9 cellular contexts compared by ENCODE assay signal in genomic region chrX:154799554-154800348, GRCh38. TPM values are rescaled to one million over a fixed set of nuclear protein-coding genes. Genes with fewer than 3 reads are reported as not detected.
DNase-seq lines count a peak whose midpoint lies in the region; ATAC-seq, FAIRE-seq and TF ChIP-seq lines count a peak whose summit lies in the region.
"Had no signal": no experiment of that assay in that cellular context is flagged by ENCODE, and none has a peak within 500 bp of the region (broad histone marks: within the 10 kb centered on the region; RNA-seq: fewer than 3 reads in every experiment).

No MANE protein-coding gene starts in this region.

- H3K4me1 ChIP-seq in endothelial cell of umbilical vein (ENCODE audit: control insufficient read depth, extremely low read depth, insufficient read depth, low read length), result peaks cover 35% of the 10 kb centered on the region

- ATAC-seq in stimulated activated naive CD8-positive, alpha-beta T cell treated with anti-CD3 and anti-CD28 coated beads, Interleukin-15, Interleukin-2, amounts not matched to agents 100 U/mL and 50 U/mL, for 24 hours, result peak; percentile 12
- no peak for ATAC-seq in GM21381 (IDR thresholded peaks at IDR 0.05; ENCODE audit: unreplicated experiment)
- no peak for ATAC-seq in HG03442 (IDR thresholded peaks at IDR 0.05; ENCODE audit: unreplicated experiment)

- CTCF ChIA-PET in endothelial cell of umbilical vein (lab: Charles Lee), result interaction anchor here (0.7 to 1.5 kb wide), 3 partner anchors 16 to 118 kb away, joined by 3 to 4 read pairs (median 3); no protein-coding TSS in a partner anchor

- H3K4me3 ChIP-seq in endothelial cell of umbilical vein (replicated peaks in 1 of 3; ENCODE audit: insufficient read depth in 1 of 3, low read depth in 1 of 3, low read length in 3 of 3) (no peak overlapping the region), MG63 (no peak overlapping the region)

- no TSS peak for BruUV-seq in endothelial cell of umbilical vein (replicated peaks; lab: Mats Ljungman, UMichigan)

- intact Hi-C loops in endothelial cell of umbilical vein (cut with micrococcal nuclease), result loop anchor here (1.0 kb wide), 1 partner anchor 37 kb away; the partner anchor contains the start of gene DKC1

- peak overlapping the region; percentile 11 for H3K9ac ChIP-seq in endothelial cell of umbilical vein (replicated peaks; ENCODE audit: extremely low read depth, insufficient read depth, low read length)

- H3K79me2 ChIP-seq in endothelial cell of umbilical vein (ENCODE audit: control insufficient read depth, insufficient read depth, low read length), result peaks cover 2% of the 10 kb centered on the region

- DNase-seq in DMS 273 (lab: John Stamatoyannopoulos, UW; ENCODE audit: unreplicated experiment), result peak; percentile 60
- DNase-seq in DMS 273 treated with DMSO at 0.1 percent for 48 hours (lab: John Stamatoyannopoulos, UW), result no peak
- DNase-seq in NCI-H748 (lab: John Stamatoyannopoulos, UW; ENCODE audit: unreplicated experiment), result peak; percentile 100
- DNase-seq in endothelial cell of umbilical vein (ENCODE audit: low read depth, low spot score), result peak; percentile 91
- no peak for DNase-seq in stimulated activated naive CD8-positive, alpha-beta T cell treated with anti-CD3 and anti-CD28 coated beads, Interleukin-15, Interleukin-2, amounts not matched to agents 100 U/mL and 50 U/mL, for 24 hours
- DNase-seq in MG63, result no peak

- H3K4me2 ChIP-seq in endothelial cell of umbilical vein (ENCODE audit: insufficient read depth, low read length), result peak overlapping the region; percentile 10

- H4K20me1 ChIP-seq in endothelial cell of umbilical vein (replicated peaks; ENCODE audit: control insufficient read depth, extremely low read depth, insufficient read depth, low read length), result no peaks in the 10 kb centered on the region

- H3K27ac ChIP-seq in endothelial cell of umbilical vein (ENCODE audit: insufficient read depth, low read depth, low read length), result peak overlapping the region; percentile 91

- no peak for TF ChIP-seq CTCF in endothelial cell of umbilical vein (IDR thresholded peaks at IDR 0.05; ENCODE audit: extremely low read depth in 1 of 2, insufficient read depth in 1 of 2, low read depth in 1 of 2, low read length in 2 of 2)

- dilution Hi-C loops in endothelial cell of umbilical vein (cut with MboI; ENCODE audit: extremely low pct_ligation_motif_present, low sequenced_read_pairs), result no loop called here

- FAIRE-seq in endothelial cell of umbilical vein (lab: Jason Lieb, UNC), result peak; percentile 94
- FAIRE-seq: A204.1 had no signal

- TF ChIP-seq POLR2A in endothelial cell of umbilical vein (IDR thresholded peaks at IDR 0.05; ENCODE audit: low read depth, low read length), result no peak

- H3K36me3 ChIP-seq in endothelial cell of umbilical vein (ENCODE audit: control insufficient read depth in 2 of 2, extremely low read depth in 1 of 2, insufficient read depth in 2 of 2, low read length in 2 of 2) (no peaks in the 10 kb centered on the region), MG63 (no peaks in the 10 kb centered on the region)

- H3K27me3 ChIP-seq in endothelial cell of umbilical vein (ENCODE audit: control insufficient read depth in 2 of 2, insufficient read depth in 2 of 2, low read length in 2 of 2) (no peaks in the 10 kb centered on the region), MG63 (no peaks in the 10 kb centered on the region)

- no peaks in the 10 kb centered on the region for H3K9me1 ChIP-seq in endothelial cell of umbilical vein (replicated peaks; ENCODE audit: control insufficient read depth, extremely low read depth, insufficient read depth, low read length)

- H2AFZ ChIP-seq in endothelial cell of umbilical vein (ENCODE audit: low read depth, low read length), result no peak overlapping the region

- POLR2A ChIA-PET in endothelial cell of umbilical vein (lab: Charles Lee), result no interaction called here

- H3K9me3 ChIP-seq in endothelial cell of umbilical vein (replicated peaks; ENCODE audit: control insufficient read depth, insufficient read depth, low read length), result no peaks in the 10 kb centered on the region
- H3K9me3 ChIP-seq in MG63, result no peaks in the 10 kb centered on the region

TF ChIP-seq in endothelial cell of umbilical vein, 7 proteins besides CTCF, POLR2A, EP300 and RAD21:
- TF ChIP-seq EZH2 (IDR thresholded peaks at IDR 0.05; ENCODE audit: borderline replicate concordance, low read depth, low read length, severe bottlenecking), result no peak
- TF ChIP-seq FOS (IDR thresholded peaks at IDR 0.05; ENCODE audit: borderline replicate concordance, insufficient read depth, low read length), result no peak
- TF ChIP-seq POLR2AphosphoS5 (IDR thresholded peaks at IDR 0.05; ENCODE audit: insufficient read depth, low read depth, low read length), result peak; percentile 33
- no peak for TF ChIP-seq MYC (IDR thresholded peaks at IDR 0.05; ENCODE audit: low read depth, low read length)
- TF ChIP-seq JUN (IDR thresholded peaks at IDR 0.05; ENCODE audit: borderline replicate concordance, insufficient read depth, insufficient read length, low read depth), result no peak
- TF ChIP-seq, protein P1, sequence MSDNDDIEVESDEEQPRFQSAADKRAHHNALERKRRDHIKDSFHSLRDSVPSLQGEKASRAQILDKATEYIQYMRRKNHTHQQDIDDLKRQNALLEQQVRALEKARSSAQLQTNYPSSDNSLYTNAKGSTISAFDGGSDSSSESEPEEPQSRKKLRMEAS (IDR thresholded peaks at IDR 0.05; ENCODE audit: insufficient read depth, insufficient read length), result peak; percentile 38
- no peak for TF ChIP-seq GATA2 (IDR thresholded peaks at IDR 0.05; ENCODE audit: insufficient read depth, insufficient read length, low read depth, low read length)

RNA-seq across cellular contexts. Expression of gene MPP1, which starts 5.5 kb away (rescaled TPM):
- 27.0 and 32.3 TPM in 2 replicates for total RNA-seq in endothelial cell of umbilical vein
- 22.1 and 23.0 TPM in 2 replicates for polyA plus RNA-seq in endothelial cell of umbilical vein
- 28.7 and 30.8 TPM in 2 replicates for polyA plus RNA-seq in endothelial cell of umbilical vein (2011; cell fraction: cytosol; rRNA removed)
- polyA plus RNA-seq in endothelial cell of umbilical vein (2011; cell fraction: nucleus; rRNA removed), result 61.9 and 67.2 TPM in 2 replicates
- 30.5 and 34.4 TPM in 2 replicates for polyA plus RNA-seq in endothelial cell of umbilical vein (2012)
- 27.6 and 33.9 TPM in 2 replicates for polyA minus RNA-seq in endothelial cell of umbilical vein
- polyA minus RNA-seq in endothelial cell of umbilical vein (2011; cell fraction: cytosol; rRNA and poly(A)+ RNA removed), result 3.5 TPM
- polyA minus RNA-seq in endothelial cell of umbilical vein (2011; cell fraction: nucleus; rRNA and poly(A)+ RNA removed), result 19.2 and 26.0 TPM in 2 replicates
- total RNA-seq in MG63 (2014; rRNA removed; shearing (Covaris generic); ENCODE audit: low replicate concordance), result 28.9 and 62.7 TPM in 2 replicates

RNA-seq across cellular contexts. Expression of gene SMIM9, which starts 34.7 kb away (rescaled TPM):
- not detected in 2 replicates for total RNA-seq in endothelial cell of umbilical vein
- not detected in 2 replicates for polyA plus RNA-seq in endothelial cell of umbilical vein
- polyA plus RNA-seq in endothelial cell of umbilical vein (2011; cell fraction: cytosol; rRNA removed), result not detected in 2 replicates
- polyA plus RNA-seq in endothelial cell of umbilical vein (2011; cell fraction: nucleus; rRNA removed), result not detected in 2 replicates
- polyA plus RNA-seq in endothelial cell of umbilical vein (2012), result not detected in 2 replicates
- polyA minus RNA-seq in endothelial cell of umbilical vein, result not detected in 2 replicates
- not detected for polyA minus RNA-seq in endothelial cell of umbilical vein (2011; cell fraction: cytosol; rRNA and poly(A)+ RNA removed)
- polyA minus RNA-seq in endothelial cell of umbilical vein (2011; cell fraction: nucleus; rRNA and poly(A)+ RNA removed), result not detected in 2 replicates
- total RNA-seq in MG63 (2014; rRNA removed; shearing (Covaris generic); ENCODE audit: low replicate concordance), result not detected in 2 replicates

RNA-seq across cellular contexts. Expression of gene DKC1, which starts 37.1 kb away (rescaled TPM):
- total RNA-seq in endothelial cell of umbilical vein, result 63.7 and 69.1 TPM in 2 replicates
- polyA plus RNA-seq in endothelial cell of umbilical vein, result 19.4 and 28.6 TPM in 2 replicates
- 41.5 and 45.2 TPM in 2 replicates for polyA plus RNA-seq in endothelial cell of umbilical vein (2011; cell fraction: cytosol; rRNA removed)
- polyA plus RNA-seq in endothelial cell of umbilical vein (2011; cell fraction: nucleus; rRNA removed), result 67.2 and 94.8 TPM in 2 replicates
- 60.0 and 85.3 TPM in 2 replicates for polyA plus RNA-seq in endothelial cell of umbilical vein (2012)
- polyA minus RNA-seq in endothelial cell of umbilical vein, result 62.1 and 66.3 TPM in 2 replicates
- 57.0 TPM for polyA minus RNA-seq in endothelial cell of umbilical vein (2011; cell fraction: cytosol; rRNA and poly(A)+ RNA removed)
- 30.6 and 52.1 TPM in 2 replicates for polyA minus RNA-seq in endothelial cell of umbilical vein (2011; cell fraction: nucleus; rRNA and poly(A)+ RNA removed)
- total RNA-seq in MG63 (2014; rRNA removed; shearing (Covaris generic); ENCODE audit: low replicate concordance), result 34.1 and 41.0 TPM in 2 replicates

RNA-seq across cellular contexts. Expression of gene GAB3, which starts 48.9 kb away (rescaled TPM):
- total RNA-seq in endothelial cell of umbilical vein, result 4.0 and 6.2 TPM in 2 replicates
- polyA plus RNA-seq in endothelial cell of umbilical vein, result 6.0 and 6.1 TPM in 2 replicates
- 3.9 and 4.7 TPM in 2 replicates for polyA plus RNA-seq in endothelial cell of umbilical vein (2011; cell fraction: cytosol; rRNA removed)
- polyA plus RNA-seq in endothelial cell of umbilical vein (2011; cell fraction: nucleus; rRNA removed), result 31.6 and 35.6 TPM in 2 replicates
- polyA plus RNA-seq in endothelial cell of umbilical vein (2012), result 4.2 and 4.7 TPM in 2 replicates
- polyA minus RNA-seq in endothelial cell of umbilical vein, result 13.8 and 19.6 TPM in 2 replicates
- not detected for polyA minus RNA-seq in endothelial cell of umbilical vein (2011; cell fraction: cytosol; rRNA and poly(A)+ RNA removed)
- polyA minus RNA-seq in endothelial cell of umbilical vein (2011; cell fraction: nucleus; rRNA and poly(A)+ RNA removed), result 13.5 and 19.1 TPM in 2 replicates
- 1.2 and 10.7 TPM in 2 replicates for total RNA-seq in MG63 (2014; rRNA removed; shearing (Covaris generic); ENCODE audit: low replicate concordance)

Comparison
In these comparisons a context has a peak if more than half of its experiments do, and no peak if none do; other contexts are left out.
1. DNase-seq: peak in DMS 273 (single experiment), NCI-H748 (single experiment) and endothelial cell of umbilical vein (single experiment); none in DMS 273 treated with DMSO at 0.1 percent for 48 hours (single experiment), stimulated activated naive CD8-positive, alpha-beta T cell treated with anti-CD3 and anti-CD28 coated beads, Interleukin-15, Interleukin-2, amounts not matched to agents 100 U/mL and 50 U/mL, for 24 hours (single experiment) and MG63 (single experiment).